ENCODE assay signal across 10 cellular contexts in the genomic region with DNA sequence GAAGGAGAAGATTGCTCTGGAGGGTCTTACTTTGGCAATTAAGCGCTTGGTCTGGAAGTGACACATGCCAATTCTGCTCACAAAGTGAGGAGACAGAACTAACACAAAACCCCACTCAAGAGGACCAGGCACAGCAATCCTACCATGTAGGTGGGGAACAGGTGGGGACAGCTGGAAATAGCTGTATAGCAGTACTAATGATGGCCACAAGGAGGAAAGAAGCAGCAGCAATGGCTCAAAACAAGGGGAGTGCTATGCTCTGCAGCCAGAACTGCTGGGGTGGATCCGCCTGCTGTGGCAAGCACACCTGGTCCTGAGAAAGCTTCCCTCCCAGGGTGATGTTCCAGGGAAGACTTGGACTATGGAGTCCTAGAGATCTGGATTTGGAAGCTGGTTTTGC. TPM values are rescaled to one million over a fixed set of nuclear protein-coding genes. Genes with fewer than 3 reads are reported as not detected.
DNase-seq lines count a peak whose midpoint lies in the region; ATAC-seq and TF ChIP-seq lines count a peak whose summit lies in the region.
"Had no signal": no experiment of that assay in that cellular context is flagged by ENCODE, and none has a peak within 500 bp of the region (broad histone marks: within the 10 kb centered on the region; RNA-seq: fewer than 3 reads in every experiment).

No MANE protein-coding gene starts in this region.

- no peak for TF ChIP-seq POLR2A in erythroblast (IDR thresholded peaks at IDR 0.05; ENCODE audit: low read length)

- peaks cover 13% of the 10 kb centered on the region in 2 donors for H3K27me3 Mint-ChIP-seq in stimulated activated naive B cell treated with anti-CD40 and anti-IgM and Interleukin-4, amounts not matched to agents 10 μg/mL and 1 μg/mL and 100 μg/mL, for 72 hours

- TF ChIP-seq CTCF in cardiac muscle cell (IDR thresholded peaks at IDR 0.05; ENCODE audit: low read depth, low read length): peak; percentile 38

- ATAC-seq in left cardiac atrium: no peak
- ATAC-seq in stimulated activated naive B cell treated with anti-CD40 and anti-IgM and Interleukin-4, amounts not matched to agents 10 μg/mL and 1 μg/mL and 100 μg/mL, for 72 hours (replicated peaks): peak; percentile 49 to 52
- ATAC-seq: lower lobe of right lung had no signal

- no peak overlapping the region for H3K4me3 Mint-ChIP-seq in stimulated activated naive B cell treated with anti-CD40 and anti-IgM and Interleukin-4, amounts not matched to agents 10 μg/mL and 1 μg/mL and 100 μg/mL, for 72 hours

- H3K27me3 ChIP-seq in cardiac muscle cell: peaks cover 79% of the 10 kb centered on the region

- intact Hi-C loops in left cardiac atrium (cut with DNase I): no loop called here

- no peaks in the 10 kb centered on the region for H3K4me1 Mint-ChIP-seq in stimulated activated naive B cell treated with anti-CD40 and anti-IgM and Interleukin-4, amounts not matched to agents 10 μg/mL and 1 μg/mL and 100 μg/mL, for 72 hours

- H3K27ac ChIP-seq in cardiac muscle cell: no peak overlapping the region
- H3K27ac ChIP-seq: lower lobe of right lung had no signal

- DNase-seq in cardiac muscle cell (ENCODE audit: low read depth in 1 of 2, low spot score in 1 of 2): no peak
- no peak for DNase-seq in left cardiac atrium
- DNase-seq in NCI-H82 (lab: John Stamatoyannopoulos, UW): peak; percentile 75
- peak; percentile 10 to 15 for DNase-seq in erythroblast (lab: John Stamatoyannopoulos, UW)
- no peak for DNase-seq in stimulated activated naive B cell treated with anti-CD40 and anti-IgM and Interleukin-4, amounts not matched to agents 10 μg/mL and 1 μg/mL and 100 μg/mL, for 72 hours
- DNase-seq in NCI-H2029 (lab: John Stamatoyannopoulos, UW): no peak
- DNase-seq in EL: no peak
- no peak for DNase-seq in NCI-H226
- DNase-seq: cortex of kidney, lower lobe of right lung had no signal

- no peaks in the 10 kb centered on the region for H3K4me1 ChIP-seq in cardiac muscle cell (ENCODE audit: low read depth)
- H3K4me1 ChIP-seq: lower lobe of right lung had no signal

- H3K36me3 ChIP-seq in cardiac muscle cell: no peaks in the 10 kb centered on the region
- H3K36me3 ChIP-seq: lower lobe of right lung had no signal

- H3K36me3 Mint-ChIP-seq in stimulated activated naive B cell treated with anti-CD40 and anti-IgM and Interleukin-4, amounts not matched to agents 10 μg/mL and 1 μg/mL and 100 μg/mL, for 72 hours: no peaks in the 10 kb centered on the region

- H3K27ac Mint-ChIP-seq in stimulated activated naive B cell treated with anti-CD40 and anti-IgM and Interleukin-4, amounts not matched to agents 10 μg/mL and 1 μg/mL and 100 μg/mL, for 72 hours: no peak overlapping the region

- H3K4me3 ChIP-seq in cardiac muscle cell: no peak overlapping the region
- H3K4me3 ChIP-seq: lower lobe of right lung had no signal

- H3K9me3 ChIP-seq in cardiac muscle cell (ENCODE audit: low read depth): no peaks in the 10 kb centered on the region
- H3K9me3 ChIP-seq: lower lobe of right lung had no signal

- H3K9me3 Mint-ChIP-seq in stimulated activated naive B cell treated with anti-CD40 and anti-IgM and Interleukin-4, amounts not matched to agents 10 μg/mL and 1 μg/mL and 100 μg/mL, for 72 hours: no peaks in the 10 kb centered on the region

RNA-seq across cellular contexts. Expression of a gene that starts 17.0 kb away (rescaled TPM):
- 0.18 and 0.46 TPM in 2 replicates for total RNA-seq in cardiac muscle cell
- polyA plus RNA-seq in cardiac muscle cell: 0.16 TPM in 1 of 2 replicates, not detected in the other
- under 1 TPM; 0.09 to 0.26 TPM for total RNA-seq in left cardiac atrium

Comparison
In these comparisons a context has a peak if more than half of its experiments do, and no peak if none do; other contexts are left out.
1. DNase-seq: peak in NCI-H82 (single experiment) and erythroblast (2 of 2); none in cardiac muscle cell (0 of 2), left cardiac atrium (single experiment), stimulated activated naive B cell treated with anti-CD40 and anti-IgM and Interleukin-4, amounts not matched to agents 10 μg/mL and 1 μg/mL and 100 μg/mL, for 72 hours (single experiment), NCI-H2029 (single experiment), EL (single experiment) and NCI-H226 (single experiment).
2. ATAC-seq: peak in stimulated activated naive B cell treated with anti-CD40 and anti-IgM and Interleukin-4, amounts not matched to agents 10 μg/mL and 1 μg/mL and 100 μg/mL, for 72 hours (2 of 2); none in left cardiac atrium (0 of 2).